ENCODE assay signal across 1 cellular context in genomic region chr1:24374891-24375786, GRCh38.
TF ChIP-seq lines count a peak whose summit lies in the region.

No MANE protein-coding gene starts in this region.

TF ChIP-seq in HCT116, 20 proteins besides CTCF, POLR2A, EP300 and RAD21 (continued from another document):
- TF ChIP-seq ZBTB33 (IDR thresholded peaks at IDR 0.05; ENCODE audit: extremely low read depth, insufficient replicate concordance, low read length) (no peak), JUND (IDR thresholded peaks at IDR 0.05) (no peak)
